Comparison of ENCODE assay signal across 7 cellular contexts in the genomic region with DNA sequence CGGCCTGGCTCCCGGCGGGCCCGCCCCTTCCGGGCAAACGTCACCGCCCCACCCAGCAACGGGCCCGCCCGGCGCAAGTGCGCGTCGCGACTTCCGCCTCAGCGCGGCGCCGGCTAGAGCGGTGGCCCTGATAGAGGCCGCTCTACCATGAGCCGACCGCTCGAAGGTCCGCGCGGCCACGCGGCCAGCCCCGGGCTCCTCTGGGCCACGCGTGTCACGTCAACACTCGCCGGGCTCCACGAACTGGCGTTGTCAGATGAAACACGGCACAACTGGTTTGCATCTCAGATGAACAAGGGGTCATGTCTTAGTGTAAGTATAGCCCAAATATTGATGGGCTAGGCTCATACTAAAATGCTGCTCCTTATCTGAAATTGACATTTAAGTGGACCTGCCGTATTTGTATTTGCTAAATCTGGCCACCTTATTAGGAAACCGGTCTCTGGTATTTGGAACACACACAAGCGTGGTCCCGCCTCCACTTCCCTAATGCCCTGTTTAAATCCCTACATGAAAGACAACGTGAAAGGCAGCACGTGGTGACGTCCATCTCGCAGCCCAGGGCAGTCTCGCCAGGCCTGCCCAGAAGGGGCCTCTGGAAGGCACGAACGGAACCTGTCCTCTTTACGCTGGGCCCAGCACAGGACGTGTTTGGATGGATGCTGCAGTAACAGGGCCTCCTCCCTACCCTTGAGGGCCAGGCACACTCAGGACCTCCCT. TPM values are rescaled to one million over a fixed set of nuclear protein-coding genes. Genes with fewer than 3 reads are reported as not detected.
DNase-seq lines count a peak whose midpoint lies in the region; ATAC-seq and TF ChIP-seq lines count a peak whose summit lies in the region.

A gene (minus strand): TSS at position 31 of the 720 bp plus-strand sequence.

- H2AFZ ChIP-seq in mammary epithelial cell (ENCODE audit: low read depth, low read length), result peak within 1 kb of the TSS; percentile 87
- peak within 1 kb of the TSS; percentile 97 for H2AFZ ChIP-seq in smooth muscle cell (ENCODE audit: low read depth)

- H3K27me3 Mint-ChIP-seq in immature natural killer cell (ENCODE audit: low read depth in 3 of 3), result peaks cover 0 to 4% (median 0%) of the 10 kb centered on the region in 3 donors

- CTCF ChIA-PET in mammary epithelial cell (lab: Charles Lee; ENCODE audit: low non-redundant PET), result no interaction called here

- H3K9me3 ChIP-seq in mammary epithelial cell (replicated peaks; ENCODE audit: insufficient read depth, low read length), result no peaks in the 10 kb centered on the region
- H3K9me3 ChIP-seq in smooth muscle cell (replicated peaks; ENCODE audit: low read depth), result no peaks in the 10 kb centered on the region

- WGBS in mammary epithelial cell (ENCODE audit: low coverage, missing lambda C conversion rate), result 3% methylated on average over 15 of the region's 52 CpGs
- 3% methylated on average over 50 of the region's 52 CpGs for WGBS in smooth muscle cell (ENCODE audit: low lambda C conversion rate)

- peak within 1 kb of the TSS; percentile 88 for H3K9ac ChIP-seq in mammary epithelial cell (ENCODE audit: insufficient read depth, low read length)
- peak within 1 kb of the TSS; percentile 88 for H3K9ac ChIP-seq in smooth muscle cell (ENCODE audit: low read depth)

- peak within 1 kb of the TSS; percentile 89 to 92 (median 91) for H3K4me3 Mint-ChIP-seq in immature natural killer cell

- no peaks in the 10 kb centered on the region for H3K36me3 ChIP-seq in mammary epithelial cell (ENCODE audit: insufficient read depth, low read length)
- no peaks in the 10 kb centered on the region for H3K36me3 ChIP-seq in smooth muscle cell (ENCODE audit: low read depth)

- H4K20me1 ChIP-seq in mammary epithelial cell (ENCODE audit: insufficient read depth, low read length) (peaks cover 4% of the 10 kb centered on the region), smooth muscle cell (ENCODE audit: low read depth) (peaks cover 43% of the 10 kb centered on the region)

- intact Hi-C loops in mammary epithelial cell (cut with micrococcal nuclease), result loop anchor here (2.0 kb wide), 4 partner anchors 25 to 73 kb away; a partner anchor contains a TSS

- H3K79me2 ChIP-seq in mammary epithelial cell (ENCODE audit: insufficient read depth, low read length) (peaks cover 57% of the 10 kb centered on the region), smooth muscle cell (ENCODE audit: low read depth) (peaks cover 45% of the 10 kb centered on the region)

- no peak for TF ChIP-seq CTCF in VCaP (conservative IDR thresholded peaks at IDR 0.05)
- TF ChIP-seq CTCF in mammary epithelial cell (conservative IDR thresholded peaks at IDR 0.05 in 1 of 2, IDR thresholded peaks at IDR 0.05 in 1 of 2; ENCODE audit: extremely low read depth in 1 of 2, insufficient read depth in 1 of 2, low read depth in 1 of 2, low read length in 2 of 2), result no peak
- no peak for TF ChIP-seq CTCF in smooth muscle cell (IDR thresholded peaks at IDR 0.05; ENCODE audit: borderline replicate concordance, insufficient read depth, poor library complexity, severe bottlenecking)

- DNase-seq in NCI-H2107 (lab: John Stamatoyannopoulos, UW) (peak; percentile 59), mammary epithelial cell (peak; percentile 85), immature natural killer cell (peak; percentile 81 to 84 (median 84)), smooth muscle cell (lab: John Stamatoyannopoulos, UW; ENCODE audit: unreplicated experiment) (peak; percentile 33)

- no peaks in the 10 kb centered on the region for H3K27me3 ChIP-seq in mammary epithelial cell (ENCODE audit: insufficient read depth, low read length)
- no peaks in the 10 kb centered on the region for H3K27me3 ChIP-seq in smooth muscle cell (ENCODE audit: low read depth)

- H3K27ac Mint-ChIP-seq in immature natural killer cell, result peak within 1 kb of the TSS; percentile 92 to 98 (median 96)

- H3K4me1 ChIP-seq in mammary epithelial cell (ENCODE audit: insufficient read depth, low read length) (peaks cover 34% of the 10 kb centered on the region), smooth muscle cell (ENCODE audit: low read depth) (peaks cover 21% of the 10 kb centered on the region)

- H3K9me3 Mint-ChIP-seq in immature natural killer cell, result no peaks in the 10 kb centered on the region

- no peaks in the 10 kb centered on the region for H3K36me3 Mint-ChIP-seq in immature natural killer cell

- H3K4me1 Mint-ChIP-seq in immature natural killer cell, result peaks cover 31 to 32% of the 10 kb centered on the region in 2 donors

- H3K4me3 ChIP-seq in mammary epithelial cell (replicated peaks in 1 of 3; ENCODE audit: insufficient read depth in 1 of 3, low read depth in 2 of 3, low read length in 3 of 3), result peak within 1 kb of the TSS; percentile 86 to 90 (median 88)
- H3K4me3 ChIP-seq in smooth muscle cell, result peak within 1 kb of the TSS; percentile 98

- in situ Hi-C loops in mammary epithelial cell (cut with MboI; ENCODE audit: low sequenced_read_pairs in 2 of 2), result loop anchor here in 1 of 2 donors (10.0 kb wide), 1 partner anchor 135 kb away; a partner anchor contains a TSS

- H3K27ac ChIP-seq in VCaP (peak within 1 kb of the TSS; percentile 80), mammary epithelial cell (ENCODE audit: insufficient read depth, low read depth, low read length) (peak within 1 kb of the TSS; percentile 96), smooth muscle cell (ENCODE audit: low read depth) (peak within 1 kb of the TSS; percentile 94)

- dilution Hi-C loops in mammary epithelial cell (cut with HindIII; ENCODE audit: low sequenced_read_pairs), result no loop called here

- H3K4me2 ChIP-seq in mammary epithelial cell (ENCODE audit: insufficient read depth, low read depth, low read length) (peak within 1 kb of the TSS; percentile 97), smooth muscle cell (peak within 1 kb of the TSS; percentile 97)

- ATAC-seq in GM18498 (IDR thresholded peaks at IDR 0.05; ENCODE audit: unreplicated experiment) (peak; percentile 88), HG02884 (IDR thresholded peaks at IDR 0.05; ENCODE audit: unreplicated experiment) (peak; percentile 87)

- no peaks in the 10 kb centered on the region for H3F3A ChIP-seq in smooth muscle cell (ENCODE audit: low read depth)

- TSS peak; percentile 55 for BruUV-seq in mammary epithelial cell (replicated peaks; lab: Mats Ljungman, UMichigan)

RNA-seq across cellular contexts. Expression of the gene that starts here (rescaled TPM):
- total RNA-seq in mammary epithelial cell (100 to 1,000 TPM in 1 of 2 donors, 10 to 100 TPM in 1; 31.8 to 133 TPM), smooth muscle cell (23.2 and 27.2 TPM in 2 replicates)
- polyA plus RNA-seq in mammary epithelial cell (45.4 TPM), immature natural killer cell (10 to 100 TPM in 1 of 3 donors, 1 to 10 TPM in 2; 1.8 to 10.4 (median 2.9) TPM), smooth muscle cell (27.9 and 32.7 TPM in 2 replicates)
- 13.2 TPM for polyA minus RNA-seq in mammary epithelial cell

Comparison
In these comparisons a context has a peak if more than half of its experiments do, and no peak if none do; other contexts are left out.
1. Peak in every context shown above with its lines: DNase-seq, ATAC-seq, H3K4me3 ChIP-seq and H3K27ac ChIP-seq.
2. DNase-seq: peak in every context shown above with its lines; median percentile 85 in mammary epithelial cell; 84 in immature natural killer cell; 59 in NCI-H2107; 33 in smooth muscle cell.